ENCODE assay signal across 14 cellular contexts in the genomic region with DNA sequence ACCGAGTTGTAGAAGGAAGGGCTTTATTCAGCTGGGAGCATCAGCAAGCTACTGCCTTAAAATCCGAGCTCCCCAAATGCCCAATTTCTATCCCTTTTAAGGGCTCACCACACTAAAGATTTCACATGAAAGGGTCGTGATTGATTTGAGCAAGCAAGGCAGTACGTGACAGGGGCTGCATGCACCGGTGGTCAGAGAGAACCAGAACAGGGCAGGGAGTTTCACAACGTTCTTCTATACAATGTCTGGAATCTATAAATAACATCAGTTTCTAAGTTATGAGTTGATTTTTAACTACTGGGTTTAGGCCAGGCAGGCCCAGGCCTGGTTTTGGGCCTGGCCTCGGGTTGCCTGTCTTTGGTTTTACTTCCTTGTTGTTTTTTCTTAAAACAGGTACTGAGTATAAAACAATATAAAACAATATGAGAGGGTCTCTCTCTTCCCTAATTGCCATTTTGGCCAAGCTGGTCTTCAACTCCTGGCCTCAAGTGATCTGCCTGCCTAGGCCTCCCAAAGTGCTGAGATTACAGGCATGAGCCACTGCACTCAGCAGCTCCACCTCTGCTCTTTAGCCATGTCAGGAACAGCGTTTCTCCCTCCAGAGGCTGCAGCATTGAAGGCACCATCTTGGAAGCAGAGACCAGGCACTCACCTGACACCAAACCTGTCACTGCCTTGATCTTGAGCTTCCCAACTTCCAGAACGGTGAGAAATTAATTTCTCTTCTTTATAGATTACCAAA. TPM values are rescaled to one million over a fixed set of nuclear protein-coding genes. Genes with fewer than 3 reads are reported as not detected.
A peak's percentile ranks its signal among the peaks of the same experiment; 100 is the strongest.
DNase-seq lines count a peak whose midpoint lies in the region; ATAC-seq and TF ChIP-seq lines count a peak whose summit lies in the region.
"Not testable (repeated sequence)": the region's sequence is repeated elsewhere in the genome, so short reads cannot be mapped to it uniquely, and the experiment has no call there.
"Had no signal": no experiment of that assay in that cellular context is flagged by ENCODE, and none has a peak within 500 bp of the region (broad histone marks: within the 10 kb centered on the region; RNA-seq: fewer than 3 reads in every experiment).

No MANE protein-coding gene starts in this region.

- H2BK5ac ChIP-seq in H9 (ENCODE audit: insufficient read length, low read length) = not testable (repeated sequence)

- peak; percentile 62 for ATAC-seq in GM18517 (IDR thresholded peaks at IDR 0.05; ENCODE audit: unreplicated experiment)
- peak; percentile 53 for ATAC-seq in GM21381 (IDR thresholded peaks at IDR 0.05; ENCODE audit: unreplicated experiment)
- ATAC-seq in HG02943 (IDR thresholded peaks at IDR 0.05; ENCODE audit: low read depth, unreplicated experiment) = peak; percentile 56
- peak; percentile 52 for ATAC-seq in HG03159 (IDR thresholded peaks at IDR 0.05; ENCODE audit: unreplicated experiment)
- ATAC-seq in HG03575 (IDR thresholded peaks at IDR 0.05; ENCODE audit: extremely low read depth, insufficient number of reproducible peaks, low FRiP score, unreplicated experiment) = peak; percentile 27

- not testable (repeated sequence) for H3K56ac ChIP-seq in H9 (ENCODE audit: insufficient read length, low read depth, low read length)

- not testable (repeated sequence) for H2BK12ac ChIP-seq in H9 (ENCODE audit: insufficient read length, low read depth, low read length)

- not testable (repeated sequence) for H4K20me1 ChIP-seq in BLaER1; H9 (ENCODE audit: control insufficient read depth, insufficient read depth, insufficient read length)

- not testable (repeated sequence) for H2BK120ac ChIP-seq in H9 (ENCODE audit: low read depth, low read length, poor library complexity, severe bottlenecking)

- TF ChIP-seq CTCF in H9 (conservative IDR thresholded peaks at IDR 0.05) = not testable (repeated sequence)

- not testable (repeated sequence) for H4K5ac ChIP-seq in H9 (ENCODE audit: insufficient read length, low read depth, low read length)

- not testable (repeated sequence) for H2BK15ac ChIP-seq in H9 (ENCODE audit: low read depth, low read length)

- not testable (repeated sequence) for H3K27me3 ChIP-seq in BLaER1; H9 (ENCODE audit: insufficient read depth, low read length)

- not testable (repeated sequence) for H3K79me1 ChIP-seq in H9 (ENCODE audit: insufficient read depth, low read depth, low read length, poor library complexity, severe bottlenecking)

- H3K9ac ChIP-seq in BLaER1 = peak overlapping the region; percentile 24; the same call in 1 of the 2 replicates
- not testable (repeated sequence) for H3K9ac ChIP-seq in H9 (ENCODE audit: extremely low read depth, insufficient read length, low read length)

- not testable (repeated sequence) for H3K23me2 ChIP-seq in H9 (ENCODE audit: insufficient read length, low read depth, low read length, poor library complexity, severe bottlenecking)

- H3K9me3 Mint-ChIP-seq in H9 = not testable (repeated sequence)

- H3K79me2 ChIP-seq in H9 (ENCODE audit: insufficient read depth, low read length) = not testable (repeated sequence)

- H3K4me1 ChIP-seq in BLaER1 = peaks cover 12% of the 10 kb centered on the region
- H3K4me1 ChIP-seq in H9 (ENCODE audit: insufficient read depth, low read length) = not testable (repeated sequence)

- not testable (repeated sequence) for H2AK5ac ChIP-seq in H9 (ENCODE audit: insufficient read length, low read length)

- H3K4me1 Mint-ChIP-seq in H9 = peaks cover 35% of the 10 kb centered on the region in 2 experiments

- H3K9me3 ChIP-seq in BLaER1; H9 (ENCODE audit: control insufficient read depth, low read depth, low read length): not testable (repeated sequence)

- not testable (repeated sequence) for H3K23ac ChIP-seq in H9 (ENCODE audit: insufficient read length, low read depth, low read length)

- peak overlapping the region; percentile 46; the same call in 1 of the 2 replicates for H3K27ac ChIP-seq in BLaER1
- not testable (repeated sequence) for H3K27ac ChIP-seq in H9 (ENCODE audit: insufficient read length, low read depth, low read length)

- H3K18ac ChIP-seq in H9 (ENCODE audit: insufficient read length, low read depth, low read length) = not testable (repeated sequence)

- not testable (repeated sequence) for DNase-seq in H9

- not testable (repeated sequence) for H2AFZ ChIP-seq in H9 (ENCODE audit: low read length)

- not testable (repeated sequence) for H3K36me3 ChIP-seq in BLaER1

- H4K91ac ChIP-seq in H9 (ENCODE audit: insufficient read length, low read depth, low read length) = not testable (repeated sequence)

- peak overlapping the region; percentile 45 for H3K4me2 ChIP-seq in BLaER1
- H3K4me2 ChIP-seq in H9 (ENCODE audit: insufficient read depth, insufficient read length, low read length) = not testable (repeated sequence)

- H3T11ph ChIP-seq in H9 (ENCODE audit: low read length) = not testable (repeated sequence)

- not testable (repeated sequence) for H3K36me3 Mint-ChIP-seq in H9 (ENCODE audit: insufficient read depth in 1 of 3, low read depth in 3 of 3)

- H4K8ac ChIP-seq in H9 (replicated peaks; ENCODE audit: insufficient read length, low read depth, low read length) = not testable (repeated sequence)

- H3K4me3 Mint-ChIP-seq in H9 = not testable (repeated sequence)

- H3K4ac ChIP-seq in H9 (ENCODE audit: low read depth, low read length) = not testable (repeated sequence)

- peak overlapping the region in 2 of 3 experiments; percentile 61 to 71; a peak in 3 of 7 replicates for H3K27ac Mint-ChIP-seq in H9

- not testable (repeated sequence) for H2BK20ac ChIP-seq in H9 (ENCODE audit: low read depth, low read length, poor library complexity, severe bottlenecking)

- H3K27me3 Mint-ChIP-seq in H9 (ENCODE audit: low read depth) = not testable (repeated sequence)

- not testable (repeated sequence) for H3K14ac ChIP-seq in H9 (ENCODE audit: insufficient read depth, low read length)

- WGBS in H9 (ENCODE audit: extremely low coverage, insufficient read length, low lambda C conversion rate) = no CpG with 5 or more reads among the region's 9 CpGs

- not testable (repeated sequence) for H3K4me3 ChIP-seq in BLaER1

- TF ChIP-seq POLR2A in GM19099 (IDR thresholded peaks at IDR 0.05; ENCODE audit: extremely low read depth, insufficient read length, low read depth) = peak; percentile 18

RNA-seq across cellular contexts. Expression of gene TRIM61, which starts 41.4 kb away (rescaled TPM):
- total RNA-seq in H9 (2021) = 0.52 and 0.68 TPM in 2 replicates
- total RNA-seq: M059J had no signal

RNA-seq across cellular contexts. Expression of gene APELA, which starts 59.1 kb away (rescaled TPM):
- 135 and 140 TPM in 2 replicates for total RNA-seq in H9 (2021)
- total RNA-seq: activated B cell treated with CpG ODN at 0.5 μM for 24 hours; activated CD4-positive, alpha-beta memory T cell treated with anti-CD3 and anti-CD28 coated beads for 36 hours; adrenal gland; left cardiac atrium; right cardiac atrium had no signal
